21 cellular contexts compared by ENCODE assay signal in the genomic region with DNA sequence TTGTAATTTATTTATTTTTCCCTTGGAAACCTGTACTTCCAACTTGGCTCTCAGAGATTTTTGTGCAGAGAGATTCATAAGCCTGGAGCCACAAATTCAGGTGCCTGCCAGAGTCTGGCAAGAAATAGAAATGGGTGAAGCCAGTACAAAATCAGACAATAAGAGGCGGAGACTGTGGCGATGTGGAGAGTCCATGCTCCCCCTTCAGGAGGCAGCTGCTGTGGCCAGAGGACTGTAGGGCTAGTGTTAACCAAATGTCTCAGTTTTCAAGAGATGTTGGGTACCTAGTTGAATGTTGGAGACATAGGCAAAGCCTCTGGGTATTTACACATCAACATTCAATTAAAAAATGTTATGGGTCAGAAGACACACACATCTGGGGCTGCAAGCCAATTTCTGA.
"Had no signal": no experiment of that assay in that cellular context is flagged by ENCODE, and none has a peak within 500 bp of the region (broad histone marks: within the 10 kb centered on the region; RNA-seq: fewer than 3 reads in every experiment).

No MANE protein-coding gene starts in this region.

- H3K4me1 ChIP-seq: SJCRH30 had no signal

- ATAC-seq: Panc1, Right ventricle myocardium inferior had no signal

- H3K4me3 ChIP-seq: MG63, SJCRH30, SK-N-MC had no signal

- H3K36me3 ChIP-seq: MG63, SJCRH30 had no signal

- H3K9me3 ChIP-seq: MG63, SJCRH30 had no signal

- DNase-seq: KBM-7, MG63, NCI-H1092 treated with DMSO at 0.1 percent for 48 hours, NCI-H1436, NCI-H187, NCI-H2029, NCI-H2081 treated with DMSO at 0.1 percent for 48 hours, NCI-H2171, NCI-H226, NCI-H446, NCI-H510A, NCI-H524 treated with DMSO at 0.1 percent for 48 hours, NCI-H69, NCI-H774, SHP77 treated with DMSO at 0.1 percent for 48 hours had no signal

- H3K27me3 ChIP-seq: MG63, SJCRH30 had no signal

- FAIRE-seq: HTR-8/SVneo had no signal

- H3K27ac ChIP-seq: HL-60, SJCRH30, SK-N-MC had no signal
